8 cellular contexts compared by ENCODE assay signal in the genomic region with DNA sequence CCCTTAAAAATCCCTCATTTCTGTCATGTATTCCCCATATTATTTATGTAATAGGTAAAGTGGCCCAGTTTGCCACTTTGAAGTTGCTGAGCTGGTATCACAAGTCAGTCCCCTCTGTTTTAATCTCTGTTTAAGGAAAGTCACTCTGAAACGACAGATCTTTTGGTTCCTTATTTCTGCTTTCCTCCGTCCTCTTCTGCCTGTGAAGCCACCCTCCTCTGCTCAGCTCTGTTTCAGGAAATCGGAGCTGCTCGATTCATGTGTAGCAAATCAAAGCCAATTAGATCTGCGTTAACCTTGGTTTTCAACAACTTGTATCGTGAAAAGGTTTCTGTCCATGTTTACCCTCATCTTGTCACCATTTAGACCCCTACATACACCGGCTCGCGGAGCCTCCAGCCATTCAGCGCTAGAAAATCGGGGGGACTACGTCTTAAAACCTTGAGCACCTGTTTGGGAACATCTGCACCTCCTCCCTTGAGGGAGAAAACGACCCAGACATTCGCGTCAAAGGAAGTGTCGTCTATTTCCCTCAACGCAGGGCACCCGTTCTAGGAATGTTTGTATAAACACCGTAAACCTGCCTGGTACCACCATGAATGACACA.
A peak's percentile ranks its signal among the peaks of the same experiment; 100 is the strongest.
DNase-seq lines count a peak whose midpoint lies in the region; ATAC-seq and TF ChIP-seq lines count a peak whose summit lies in the region.

No MANE protein-coding gene starts in this region.

- in situ Hi-C loops in GM13976 (cut with MboI; ENCODE audit: low sequenced_read_pairs, unreplicated experiment), result no loop called here

- ATAC-seq in HG02759 (IDR thresholded peaks at IDR 0.05; ENCODE audit: unreplicated experiment), result peak; percentile 32
- peak; percentile 73 for ATAC-seq in stimulated activated memory B cell treated with anti-CD40 and anti-IgM and Interleukin-4, amounts not matched to agents 10 μg/mL and 1 μg/mL and 100 μg/mL, for 72 hours

- peak overlapping the region; percentile 65 for H3K9ac ChIP-seq in iPS-18a (ENCODE audit: low read length)

- peak overlapping the region; percentile 88 for H3K4me3 Mint-ChIP-seq in activated T-cell treated with anti-CD3 and anti-CD28 coated beads, Interleukin-2, amount 50 U/mL, for 24 hours
- peak overlapping the region; percentile 92 for H3K4me3 Mint-ChIP-seq in stimulated activated memory B cell treated with anti-CD40 and anti-IgM and Interleukin-4, amounts not matched to agents 10 μg/mL and 1 μg/mL and 100 μg/mL, for 72 hours

- H3K27ac ChIP-seq in iPS-18a (ENCODE audit: low read length), result peak overlapping the region; percentile 69

- no peak for TF ChIP-seq CTCF in GM13976 (IDR thresholded peaks at IDR 0.05; ENCODE audit: borderline replicate concordance, control extremely low read depth, extremely low read depth, insufficient read depth, missing control alignments)

- H3K9me3 Mint-ChIP-seq in activated T-cell treated with anti-CD3 and anti-CD28 coated beads, Interleukin-2, amount 50 U/mL, for 24 hours, result no peaks in the 10 kb centered on the region
- H3K9me3 Mint-ChIP-seq in stimulated activated memory B cell treated with anti-CD40 and anti-IgM and Interleukin-4, amounts not matched to agents 10 μg/mL and 1 μg/mL and 100 μg/mL, for 72 hours, result no peaks in the 10 kb centered on the region

- no peaks in the 10 kb centered on the region for H3K9me3 ChIP-seq in iPS-18a (ENCODE audit: control insufficient read depth, low read depth, low read length)

- peak overlapping the region; percentile 97 for H3K4me3 ChIP-seq in iPS-18a (ENCODE audit: low read length)

- peaks cover 45% of the 10 kb centered on the region for H3K4me1 Mint-ChIP-seq in activated T-cell treated with anti-CD3 and anti-CD28 coated beads, Interleukin-2, amount 50 U/mL, for 24 hours (ENCODE audit: low read depth)
- H3K4me1 Mint-ChIP-seq in stimulated activated memory B cell treated with anti-CD40 and anti-IgM and Interleukin-4, amounts not matched to agents 10 μg/mL and 1 μg/mL and 100 μg/mL, for 72 hours, result peaks cover 32% of the 10 kb centered on the region

- H3K27ac Mint-ChIP-seq in activated T-cell treated with anti-CD3 and anti-CD28 coated beads, Interleukin-2, amount 50 U/mL, for 24 hours, result peak overlapping the region; percentile 96
- H3K27ac Mint-ChIP-seq in stimulated activated memory B cell treated with anti-CD40 and anti-IgM and Interleukin-4, amounts not matched to agents 10 μg/mL and 1 μg/mL and 100 μg/mL, for 72 hours, result peak overlapping the region; percentile 97

- no peaks in the 10 kb centered on the region for H3K27me3 ChIP-seq in iPS-18a (ENCODE audit: control insufficient read depth, insufficient read depth, low read length)

- no peaks in the 10 kb centered on the region for H3K27me3 Mint-ChIP-seq in activated T-cell treated with anti-CD3 and anti-CD28 coated beads, Interleukin-2, amount 50 U/mL, for 24 hours
- H3K27me3 Mint-ChIP-seq in stimulated activated memory B cell treated with anti-CD40 and anti-IgM and Interleukin-4, amounts not matched to agents 10 μg/mL and 1 μg/mL and 100 μg/mL, for 72 hours, result no peaks in the 10 kb centered on the region

- peaks cover 2% of the 10 kb centered on the region for H3K36me3 ChIP-seq in iPS-18a (ENCODE audit: control insufficient read depth, low read depth, low read length)

- peaks cover 22% of the 10 kb centered on the region for H3K36me3 Mint-ChIP-seq in activated T-cell treated with anti-CD3 and anti-CD28 coated beads, Interleukin-2, amount 50 U/mL, for 24 hours (ENCODE audit: low read depth)
- H3K36me3 Mint-ChIP-seq in stimulated activated memory B cell treated with anti-CD40 and anti-IgM and Interleukin-4, amounts not matched to agents 10 μg/mL and 1 μg/mL and 100 μg/mL, for 72 hours, result peaks cover 10% of the 10 kb centered on the region

- no peak for DNase-seq in activated T-cell treated with anti-CD3 and anti-CD28 coated beads, Interleukin-2, amount 50 U/mL, for 24 hours
- no peak for DNase-seq in activated T-cell treated with anti-CD3 and anti-CD28 coated beads, Interleukin-2, amount 50 U/mL, for 48 hours
- peak; percentile 71 for DNase-seq in NCI-H146 (lab: John Stamatoyannopoulos, UW)
- peak; percentile 1 for DNase-seq in amniotic epithelial cell (ENCODE audit: low read depth)
- DNase-seq in GM13976 (ENCODE audit: low spot score), result no peak

- peaks cover 37% of the 10 kb centered on the region for H3K4me1 ChIP-seq in iPS-18a (ENCODE audit: control insufficient read depth, low read depth, low read length)

Comparison
In these comparisons a context has a peak if more than half of its experiments do, and no peak if none do; other contexts are left out.
1. DNase-seq: peak in NCI-H146 (single experiment) and amniotic epithelial cell (single experiment); none in activated T-cell treated with anti-CD3 and anti-CD28 coated beads, Interleukin-2, amount 50 U/mL, for 24 hours (single experiment), activated T-cell treated with anti-CD3 and anti-CD28 coated beads, Interleukin-2, amount 50 U/mL, for 48 hours (0 of 2) and GM13976 (single experiment).